In the genomic region with DNA sequence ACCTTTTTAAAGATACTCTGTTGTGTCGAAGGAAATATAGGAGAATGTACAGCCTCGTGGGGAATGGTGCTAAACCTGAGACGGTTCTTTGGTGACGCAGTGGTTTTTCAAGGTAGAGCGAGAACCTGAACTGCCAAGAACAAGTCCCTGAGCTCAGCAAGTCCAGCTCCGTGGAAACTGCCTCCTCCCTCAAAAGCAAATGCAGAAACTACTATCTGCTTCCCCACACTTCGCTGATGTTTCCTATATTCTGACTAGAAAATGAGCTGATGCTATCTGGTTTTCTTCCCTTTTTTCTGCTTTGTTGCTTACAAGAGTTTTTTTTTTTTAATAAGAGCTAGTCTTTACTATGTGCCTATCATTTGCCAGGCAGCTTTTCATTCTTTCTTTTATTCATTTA, we compare ENCODE assay signal across 22 cellular contexts.
DNase-seq lines count a peak whose midpoint lies in the region; ATAC-seq and TF ChIP-seq lines count a peak whose summit lies in the region.
"Had no signal": no experiment of that assay in that cellular context is flagged by ENCODE, and none has a peak within 500 bp of the region (broad histone marks: within the 10 kb centered on the region; RNA-seq: fewer than 3 reads in every experiment).

No MANE protein-coding gene starts in this region.

- H3K4me3 Mint-ChIP-seq in dendritic cell treated with granulocyte-macrophage colony-stimulating factor and Interleukin-4, amounts not matched to agents 40 ng/mL and 50 ng/mL, for 4 days: peak overlapping the region; percentile 17
- H3K4me3 Mint-ChIP-seq: CD4-positive, alpha-beta T cell had no signal

- H3K36me3 ChIP-seq in left ventricle myocardium inferior: no peaks in the 10 kb centered on the region
- H3K36me3 ChIP-seq: BLaER1, MG63, Peyer's patch, SJSA1 had no signal

- intact Hi-C loops in Right ventricle myocardium superior (cut with DNase I) (no loop called here), left ventricle myocardium inferior (cut with micrococcal nuclease) (no loop called here)
- intact Hi-C loops in dendritic cell treated with granulocyte-macrophage colony-stimulating factor and Interleukin-4, amounts not matched to agents 40 ng/mL and 50 ng/mL, for 4 days (cut with micrococcal nuclease): loop anchor here (5.0 kb wide), 1 partner anchor 34 kb away; no protein-coding TSS in a partner anchor

- TF ChIP-seq CTCF in left ventricle myocardium inferior (IDR thresholded peaks at IDR 0.05; ENCODE audit: borderline replicate concordance): no peak

- H3K4me1 ChIP-seq in left ventricle myocardium inferior: no peaks in the 10 kb centered on the region
- H3K4me1 ChIP-seq: BLaER1, Peyer's patch, SJSA1 had no signal

- H3K4me1 Mint-ChIP-seq in dendritic cell treated with granulocyte-macrophage colony-stimulating factor and Interleukin-4, amounts not matched to agents 40 ng/mL and 50 ng/mL, for 4 days (ENCODE audit: low read depth): peaks cover 60% of the 10 kb centered on the region

- peaks cover 6% of the 10 kb centered on the region for H3K9me3 ChIP-seq in left ventricle myocardium inferior (replicated peaks)
- H3K9me3 ChIP-seq: BLaER1, MG63, Peyer's patch, SJSA1 had no signal

- H3K27ac ChIP-seq in left ventricle myocardium inferior (replicated peaks): no peak overlapping the region
- H3K27ac ChIP-seq: BLaER1, GM23248, Peyer's patch, SJSA1 had no signal

- H3K27me3 Mint-ChIP-seq in dendritic cell treated with granulocyte-macrophage colony-stimulating factor and Interleukin-4, amounts not matched to agents 40 ng/mL and 50 ng/mL, for 4 days: peaks cover 2% of the 10 kb centered on the region

- ATAC-seq in Right ventricle myocardium superior (ENCODE audit: poor library complexity) (peak; percentile 78), HG02884 (IDR thresholded peaks at IDR 0.05; ENCODE audit: unreplicated experiment) (no peak), HG02981 (IDR thresholded peaks at IDR 0.05; ENCODE audit: unreplicated experiment) (no peak)
- ATAC-seq: K562 had no signal

- DNase-seq in Right ventricle myocardium superior (no peak), left ventricle myocardium inferior (no peak), OCI-M1 (lab: John Stamatoyannopoulos, UW) (peak; percentile 43), SHP77 (lab: John Stamatoyannopoulos, UW) (no peak)
- DNase-seq: CD4-positive, alpha-beta T cell; COR-L47; DMS53; GM23248; H7; MG63; NCI-H1048; NCI-H1694; NCI-H2029 treated with DMSO at 0.1 percent for 48 hours; NCI-H2227 treated with DMSO at 0.1 percent for 48 hours; NCI-H69; Peyer's patch had no signal

- peaks cover 5% of the 10 kb centered on the region for H3K27me3 ChIP-seq in left ventricle myocardium inferior (ENCODE audit: low read depth)
- H3K27me3 ChIP-seq: BLaER1, MG63, Peyer's patch, SJSA1 had no signal

- H3K36me3 Mint-ChIP-seq in dendritic cell treated with granulocyte-macrophage colony-stimulating factor and Interleukin-4, amounts not matched to agents 40 ng/mL and 50 ng/mL, for 4 days (ENCODE audit: low read depth): no peaks in the 10 kb centered on the region

- H3K27ac Mint-ChIP-seq in dendritic cell treated with granulocyte-macrophage colony-stimulating factor and Interleukin-4, amounts not matched to agents 40 ng/mL and 50 ng/mL, for 4 days: peak overlapping the region; percentile 67
- H3K27ac Mint-ChIP-seq: CD4-positive, alpha-beta T cell had no signal

- no peaks in the 10 kb centered on the region for H3K9me3 Mint-ChIP-seq in dendritic cell treated with granulocyte-macrophage colony-stimulating factor and Interleukin-4, amounts not matched to agents 40 ng/mL and 50 ng/mL, for 4 days
- H3K9me3 Mint-ChIP-seq: CD4-positive, alpha-beta T cell had no signal

- H3K4me3 ChIP-seq in left ventricle myocardium inferior: no peak overlapping the region
- H3K4me3 ChIP-seq: BLaER1, GM23248, K562, MG63, Peyer's patch, SJSA1 had no signal
